Comparison of ENCODE assay signal across 12 cellular contexts in the genomic region with DNA sequence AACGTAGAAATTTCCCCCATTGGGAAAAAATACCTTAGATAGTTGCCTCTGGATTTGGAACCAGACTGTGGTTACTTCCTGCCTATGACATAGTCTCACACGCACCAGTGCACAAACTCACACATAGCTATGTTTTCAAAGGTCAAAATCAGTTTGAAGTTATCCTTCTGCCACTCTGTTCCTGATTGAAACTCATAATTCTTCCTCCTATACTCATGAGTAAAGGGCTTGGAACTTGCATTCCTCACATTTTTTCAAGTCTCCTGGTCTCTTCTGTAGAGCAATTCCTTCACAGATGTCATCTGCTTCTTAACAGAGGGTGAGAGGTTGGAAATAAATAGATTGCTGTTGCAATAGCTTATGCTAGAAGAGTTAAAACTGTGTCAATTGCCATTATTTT. TPM values are rescaled to one million over a fixed set of nuclear protein-coding genes. Genes with fewer than 3 reads are reported as not detected.
DNase-seq lines count a peak whose midpoint lies in the region; ATAC-seq and TF ChIP-seq lines count a peak whose summit lies in the region.
"Had no signal": no experiment of that assay in that cellular context is flagged by ENCODE, and none has a peak within 500 bp of the region (broad histone marks: within the 10 kb centered on the region; RNA-seq: fewer than 3 reads in every experiment).

No MANE protein-coding gene starts in this region.

- no peak overlapping the region for H3K4ac ChIP-seq in trophoblast cell (ENCODE audit: low read depth, low read length)

- H3K14ac ChIP-seq in trophoblast cell (ENCODE audit: low read length): no peak overlapping the region

- H3K9me3 ChIP-seq in trophoblast cell (ENCODE audit: insufficient read depth, low read depth, low read length): no peaks in the 10 kb centered on the region
- no peaks in the 10 kb centered on the region for H3K9me3 ChIP-seq in CD8-positive, alpha-beta T cell (ENCODE audit: low read length)
- H3K9me3 ChIP-seq: spleen had no signal

- peaks cover 3% of the 10 kb centered on the region for H3K9me3 Mint-ChIP-seq in CD8-positive, alpha-beta T cell

- H3K9ac ChIP-seq in trophoblast cell (ENCODE audit: low read length): no peak overlapping the region

- H3K4me3 Mint-ChIP-seq in CD8-positive, alpha-beta T cell: no peak overlapping the region

- H3K27me3 ChIP-seq in trophoblast cell (ENCODE audit: insufficient read depth, low read length): no peaks in the 10 kb centered on the region
- H3K27me3 ChIP-seq in CD8-positive, alpha-beta T cell (ENCODE audit: insufficient read depth, low read length): no peaks in the 10 kb centered on the region
- H3K27me3 ChIP-seq: spleen had no signal

- CTCF ChIA-PET in CD8-positive, alpha-beta T cell (lab: Charles Lee): no interaction called here

- peak overlapping the region; percentile 76 for H3K27ac ChIP-seq in trophoblast cell (ENCODE audit: low read depth, low read length)
- H3K27ac ChIP-seq in CD8-positive, alpha-beta T cell (ENCODE audit: low read depth, low read length): no peak overlapping the region
- H3K27ac ChIP-seq: spleen had no signal

- no peaks in the 10 kb centered on the region for H3K36me3 Mint-ChIP-seq in CD8-positive, alpha-beta T cell

- H2BK120ac ChIP-seq in trophoblast cell (ENCODE audit: insufficient read depth, low read length, poor library complexity): no peak overlapping the region

- no peak for TF ChIP-seq CTCF in fibroblast of the aortic adventitia (IDR thresholded peaks at IDR 0.05; ENCODE audit: insufficient read depth, low read length)
- TF ChIP-seq CTCF in CD8-positive, alpha-beta T cell (IDR thresholded peaks at IDR 0.05): no peak

- no CpG with 5 or more reads among the region's 2 CpGs for WGBS in trophoblast cell (ENCODE audit: extremely low coverage, insufficient coverage, insufficient read length)

- H3K36me3 ChIP-seq in trophoblast cell (ENCODE audit: control insufficient read depth in 1 of 2, insufficient read depth in 2 of 2, low read length in 2 of 2): no peaks in the 10 kb centered on the region
- no peaks in the 10 kb centered on the region for H3K36me3 ChIP-seq in CD8-positive, alpha-beta T cell (ENCODE audit: insufficient read depth, low read length)
- H3K36me3 ChIP-seq: spleen had no signal

- H3K27ac Mint-ChIP-seq in CD8-positive, alpha-beta T cell: no peak overlapping the region

- H4K12ac ChIP-seq in trophoblast cell (ENCODE audit: low read depth, low read length): no peak overlapping the region

- H2AFZ ChIP-seq in trophoblast cell (ENCODE audit: insufficient read depth, low read length, poor library complexity): no peak overlapping the region

- no peak overlapping the region for H3K18ac ChIP-seq in trophoblast cell (ENCODE audit: low read length)

- no peaks in the 10 kb centered on the region for H3K27me3 Mint-ChIP-seq in CD8-positive, alpha-beta T cell (ENCODE audit: low read depth)

- H4K91ac ChIP-seq in trophoblast cell (ENCODE audit: low read depth, low read length): no peak overlapping the region

- H3K4me2 ChIP-seq in trophoblast cell (ENCODE audit: low read length): peak overlapping the region; percentile 13

- no peaks in the 10 kb centered on the region for H3K79me2 ChIP-seq in trophoblast cell (ENCODE audit: control insufficient read depth, insufficient read depth, low read length, poor library complexity)

- no peak overlapping the region for H4K8ac ChIP-seq in trophoblast cell (ENCODE audit: low read depth, low read length)

- H2BK5ac ChIP-seq in trophoblast cell (ENCODE audit: low read depth, low read length, poor library complexity): no peak overlapping the region

- H3K4me1 Mint-ChIP-seq in CD8-positive, alpha-beta T cell (ENCODE audit: low read depth): no peaks in the 10 kb centered on the region

- H3K4me1 ChIP-seq in trophoblast cell (ENCODE audit: control insufficient read depth in 1 of 2, insufficient read depth in 2 of 2, low read length in 2 of 2): peaks cover 2 to 7% of the 10 kb centered on the region in 2 experiments
- H3K4me1 ChIP-seq in CD8-positive, alpha-beta T cell (ENCODE audit: insufficient read depth, low read length): no peaks in the 10 kb centered on the region
- H3K4me1 ChIP-seq: spleen had no signal

- intact Hi-C loops in CD8-positive, alpha-beta T cell (cut with DNase I, micrococcal nuclease): no loop called here

- POLR2A ChIA-PET in CD8-positive, alpha-beta T cell (lab: Charles Lee): no interaction called here

- H3K23ac ChIP-seq in trophoblast cell (ENCODE audit: low read length): no peak overlapping the region

- peak; percentile 69 for ATAC-seq in SK-N-SH treated with all-trans-retinoic acid at 6 μM for 48 hours
- ATAC-seq in GM18511 (IDR thresholded peaks at IDR 0.05; ENCODE audit: unreplicated experiment): no peak
- no peak for ATAC-seq in CD8-positive, alpha-beta T cell

- no peak overlapping the region for H2BK12ac ChIP-seq in trophoblast cell (ENCODE audit: low read length)

- peak; percentile 57 for DNase-seq in GM03348 (ENCODE audit: low spot score)
- peak; percentile 90 for DNase-seq in fibroblast of the aortic adventitia (ENCODE audit: low read depth)
- peak; percentile 3 to 85 for DNase-seq in trophoblast cell
- no peak for DNase-seq in CD8-positive, alpha-beta T cell
- no peak for DNase-seq in SIG-M5 (lab: John Stamatoyannopoulos, UW)
- no peak for DNase-seq in stimulated activated CD8-positive, alpha-beta memory T cell treated with anti-CD3 and anti-CD28 coated beads, Interleukin-4, amount 100 ng/mL, for 48 hours
- DNase-seq: erythroblast, NCI-H526, spleen had no signal

- H2AK5ac ChIP-seq in trophoblast cell (ENCODE audit: low read length): no peak overlapping the region

- peaks cover 2% of the 10 kb centered on the region for H3K79me1 ChIP-seq in trophoblast cell (ENCODE audit: low read length)

- H3K4me3 ChIP-seq in fibroblast of the aortic adventitia (ENCODE audit: low read depth, low read length) (no peak overlapping the region), trophoblast cell (ENCODE audit: low read depth, low read length) (no peak overlapping the region)
- H3K4me3 ChIP-seq in CD8-positive, alpha-beta T cell (ENCODE audit: low read depth, low read length): no peak overlapping the region
- H3K4me3 ChIP-seq: spleen had no signal

TF ChIP-seq in SK-N-SH treated with all-trans-retinoic acid at 6 μM for 48 hours, 23 proteins besides CTCF, POLR2A, EP300 and RAD21:
- TF ChIP-seq ZC3H10 (CRISPR knock-in tag; IDR thresholded peaks at IDR 0.05) (peak; percentile 81; the same call in 1 of the 2 replicates), CSDC2 (CRISPR knock-in tag; IDR thresholded peaks at IDR 0.05) (no peak), ZNF70 (CRISPR knock-in tag; IDR thresholded peaks at IDR 0.05) (no peak), RARB (CRISPR knock-in tag; IDR thresholded peaks at IDR 0.05) (no peak), ZNF8 (CRISPR knock-in tag; IDR thresholded peaks at IDR 0.05) (no peak), ZFP3 (CRISPR knock-in tag; IDR thresholded peaks at IDR 0.05) (no peak), ISL1 (CRISPR knock-in tag; IDR thresholded peaks at IDR 0.05) (peak; percentile 89), TOX (CRISPR knock-in tag; IDR thresholded peaks at IDR 0.05; ENCODE audit: borderline replicate concordance) (peak; percentile 85)

RNA-seq across cellular contexts. Expression of a gene that starts 18.6 kb away (rescaled TPM):
- total RNA-seq in fibroblast of the aortic adventitia (ENCODE audit: low replicate concordance): 136 and 546 TPM in 2 replicates
- polyA plus RNA-seq in trophoblast cell (2013): 3.1 TPM in 2 replicates
- not detected for total RNA-seq in CD8-positive, alpha-beta T cell
- total RNA-seq: activated CD8-positive, alpha-beta memory T cell treated with anti-CD3 and anti-CD28 coated beads for 36 hours had no signal

Comparison
In these comparisons a context has a peak if more than half of its experiments do, and no peak if none do; other contexts are left out.
1. DNase-seq: peak in GM03348 (single experiment), fibroblast of the aortic adventitia (single experiment) and trophoblast cell (2 of 2); none in CD8-positive, alpha-beta T cell (0 of 7), SIG-M5 (single experiment) and stimulated activated CD8-positive, alpha-beta memory T cell treated with anti-CD3 and anti-CD28 coated beads, Interleukin-4, amount 100 ng/mL, for 48 hours (single experiment).
2. RNA of a gene that starts 18.6 kb away (total RNA-seq): 136 to 546 TPM in fibroblast of the aortic adventitia; not detected in CD8-positive, alpha-beta T cell; every median in the first group is over 100 times any median in the second.